8 cellular contexts compared by ENCODE assay signal in genomic region chr16:24610421-24610765, GRCh38.
DNase-seq lines count a peak whose midpoint lies in the region; ATAC-seq and TF ChIP-seq lines count a peak whose summit lies in the region.

No MANE protein-coding gene starts in this region.

- H3K4me3 Mint-ChIP-seq in activated naive CD4-positive, alpha-beta T cell treated with anti-CD3 and anti-CD28 coated beads for 36 hours: peak overlapping the region; percentile 55
- peak overlapping the region; percentile 67 for H3K4me3 Mint-ChIP-seq in chondrocyte (ENCODE audit: unreplicated experiment)

- no peaks in the 10 kb centered on the region for H3K9me3 Mint-ChIP-seq in activated naive CD4-positive, alpha-beta T cell treated with anti-CD3 and anti-CD28 coated beads for 36 hours
- H3K9me3 Mint-ChIP-seq in chondrocyte (ENCODE audit: low read depth): no peaks in the 10 kb centered on the region

- no peak overlapping the region for H3K27ac Mint-ChIP-seq in activated naive CD4-positive, alpha-beta T cell treated with anti-CD3 and anti-CD28 coated beads for 36 hours
- no peak overlapping the region for H3K27ac Mint-ChIP-seq in chondrocyte (ENCODE audit: unreplicated experiment)

- H3K4me1 ChIP-seq in left lung: peaks cover 0 to 2% of the 10 kb centered on the region in 2 donors

- intact Hi-C loops in activated naive CD4-positive, alpha-beta T cell treated with anti-CD3 and anti-CD28 coated beads for 36 hours (cut with micrococcal nuclease): no loop called here
- intact Hi-C loops in left lung (cut with DNase I): no loop called here

- peaks cover 16% of the 10 kb centered on the region for H3K4me1 Mint-ChIP-seq in activated naive CD4-positive, alpha-beta T cell treated with anti-CD3 and anti-CD28 coated beads for 36 hours (ENCODE audit: low read depth)
- H3K4me1 Mint-ChIP-seq in chondrocyte (ENCODE audit: low read depth): peaks cover 19% of the 10 kb centered on the region

- ATAC-seq in left lung (peak; percentile 85), HG03460 (IDR thresholded peaks at IDR 0.05; ENCODE audit: unreplicated experiment) (no peak)

- H3K27me3 Mint-ChIP-seq in activated naive CD4-positive, alpha-beta T cell treated with anti-CD3 and anti-CD28 coated beads for 36 hours (ENCODE audit: low read depth): peaks cover 52% of the 10 kb centered on the region
- peaks cover 9% of the 10 kb centered on the region for H3K27me3 Mint-ChIP-seq in chondrocyte (ENCODE audit: low read depth)

- no peak overlapping the region for H3K4me3 ChIP-seq in left lung

- no peaks in the 10 kb centered on the region for H3K36me3 Mint-ChIP-seq in activated naive CD4-positive, alpha-beta T cell treated with anti-CD3 and anti-CD28 coated beads for 36 hours (ENCODE audit: low read depth)
- no peaks in the 10 kb centered on the region for H3K36me3 Mint-ChIP-seq in chondrocyte (ENCODE audit: low read depth)

- no peaks in the 10 kb centered on the region for H3K36me3 ChIP-seq in left lung

- CTCF ChIA-PET in activated naive CD4-positive, alpha-beta T cell treated with anti-CD3 and anti-CD28 coated beads for 36 hours (lab: Charles Lee): interaction anchor here (0.5 to 1.7 kb wide), 2 partner anchors 79 to 260 kb away, joined by 3 to 4 read pairs; no protein-coding TSS in a partner anchor

- H3K27ac ChIP-seq in left lung (no peak overlapping the region), substantia nigra (ENCODE audit: low read depth, low read length, poor library complexity, severe bottlenecking) (peak overlapping the region; percentile 70)

- peaks cover 4 to 59% of the 10 kb centered on the region in 2 donors for H3K27me3 ChIP-seq in left lung

- TF ChIP-seq CTCF in chondrocyte (IDR thresholded peaks at IDR 0.05) (no peak), left lung (IDR thresholded peaks at IDR 0.05) (no peak)

- DNase-seq in activated naive CD4-positive, alpha-beta T cell treated with anti-CD3 and anti-CD28 coated beads for 36 hours: peak; percentile 35
- DNase-seq in activated naive CD4-positive, alpha-beta T cell treated with anti-CD3 and anti-CD28 coated beads, Interleukin-2, amount 50 U/mL, for 16 hours: no peak
- DNase-seq in chondrocyte (ENCODE audit: low spot score) (no peak), left lung (peak in 1 of 2 donors; percentile 78), substantia nigra (lab: John Stamatoyannopoulos, UW) (peak in 42 of 49 donors; percentile 8 to 78 (median 42)), kidney glomerular epithelial cell (lab: John Stamatoyannopoulos, UW) (no peak)
- DNase-seq in central memory CD4-positive, alpha-beta T cell: no peak

- no peaks in the 10 kb centered on the region for H3K9me3 ChIP-seq in left lung

Comparison
In these comparisons a context has a peak if more than half of its experiments do, and no peak if none do; other contexts are left out.
1. DNase-seq: peak in activated naive CD4-positive, alpha-beta T cell treated with anti-CD3 and anti-CD28 coated beads for 36 hours (single experiment) and substantia nigra (42 of 49); none in activated naive CD4-positive, alpha-beta T cell treated with anti-CD3 and anti-CD28 coated beads, Interleukin-2, amount 50 U/mL, for 16 hours (single experiment), chondrocyte (single experiment), kidney glomerular epithelial cell (single experiment) and central memory CD4-positive, alpha-beta T cell (single experiment).